10 cellular contexts compared by ENCODE assay signal in the genomic region with DNA sequence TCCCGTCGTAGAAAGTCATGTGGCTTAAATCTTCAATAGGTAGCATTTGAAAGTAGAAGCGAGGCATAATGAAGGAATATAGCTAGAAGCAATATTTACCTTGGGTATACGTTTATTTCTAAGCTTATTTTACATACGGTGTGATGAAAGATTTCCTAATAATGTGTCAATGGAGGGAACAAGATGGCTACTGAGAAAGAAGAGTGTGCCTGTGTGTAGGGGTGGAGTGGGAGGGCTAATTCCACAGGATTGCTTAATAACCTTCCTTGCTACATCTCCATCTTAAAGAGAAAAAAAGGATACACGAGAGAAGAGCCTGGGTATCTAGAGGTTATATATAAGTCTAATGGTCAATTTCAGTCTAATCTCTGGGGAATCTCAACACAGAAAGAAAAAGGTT. TPM values are rescaled to one million over a fixed set of nuclear protein-coding genes. Genes with fewer than 3 reads are reported as not detected.
DNase-seq lines count a peak whose midpoint lies in the region; ATAC-seq and TF ChIP-seq lines count a peak whose summit lies in the region.
"Had no signal": no experiment of that assay in that cellular context is flagged by ENCODE, and none has a peak within 500 bp of the region (broad histone marks: within the 10 kb centered on the region; RNA-seq: fewer than 3 reads in every experiment).

No MANE protein-coding gene starts in this region.

- H3K4me1 Mint-ChIP-seq in GM23338 = peaks cover 21% of the 10 kb centered on the region

- peak overlapping the region; percentile 92 for H3K4me3 Mint-ChIP-seq in GM23338

- H3K4me3 ChIP-seq in GM23338 (peak overlapping the region; percentile 58), skeletal muscle cell (ENCODE audit: low read depth, low read length) (peak overlapping the region; percentile 85)

- peaks cover 19% of the 10 kb centered on the region for H3K27me3 Mint-ChIP-seq in GM23338 (ENCODE audit: insufficient read depth, low read depth, poor library complexity)

- ATAC-seq in GM23338 (no peak), HG03280 (IDR thresholded peaks at IDR 0.05; ENCODE audit: unreplicated experiment) (no peak), GM21390 (IDR thresholded peaks at IDR 0.05; ENCODE audit: unreplicated experiment) (no peak)

- H3F3A ChIP-seq in GM23338 (replicated peaks; ENCODE audit: low read depth) = no peaks in the 10 kb centered on the region

- no peaks in the 10 kb centered on the region for H3K36me3 Mint-ChIP-seq in GM23338 (ENCODE audit: low read depth)

- H3K36me3 ChIP-seq in GM23338 (ENCODE audit: insufficient read depth) = no peaks in the 10 kb centered on the region

- peak overlapping the region; percentile 10; the same call in 1 of the 2 replicates for H3K27ac Mint-ChIP-seq in GM23338

- no peaks in the 10 kb centered on the region for H3K9me2 ChIP-seq in GM23338 (ENCODE audit: insufficient read depth)

- H3K4me2 ChIP-seq in GM23338 = peak overlapping the region; percentile 81

- no peaks in the 10 kb centered on the region for H3K27me3 ChIP-seq in GM23338 (ENCODE audit: insufficient read depth)

- no peak overlapping the region for H2AFZ ChIP-seq in GM23338

- peaks cover 37% of the 10 kb centered on the region for H3K4me1 ChIP-seq in GM23338 (ENCODE audit: insufficient read depth)

- DNase-seq in GM23338 (ENCODE audit: low spot score) = peak; percentile 39
- peak; percentile 69 for DNase-seq in SIG-M5 (lab: John Stamatoyannopoulos, UW)
- DNase-seq in fibroblast of gingiva (ENCODE audit: low read depth) = peak; percentile 90
- peak; percentile 83 for DNase-seq in skeletal muscle cell (ENCODE audit: low read depth)
- DNase-seq in activated effector memory CD4-positive, alpha-beta T cell treated with anti-CD3 and anti-CD28 coated beads, Interleukin-2, amount 50 U/mL, for 16 hours = no peak
- no peak for DNase-seq in occipital lobe (lab: John Stamatoyannopoulos, UW)
- DNase-seq: central memory CD4-positive, alpha-beta T cell; NK-92 treated with Interleukin-12 subunit alpha and Interleukin-12 subunit beta, amount 100 ng/mL, for 24 hours had no signal

- 0 out of 2 replicates have a peak overlapping the region, but pooled peaks have one; percentile 2 for H3K27ac ChIP-seq in GM23338 (ENCODE audit: low read depth)

- no peaks in the 10 kb centered on the region for H3K9me3 Mint-ChIP-seq in GM23338

- peaks cover 63% of the 10 kb centered on the region for H3K79me2 ChIP-seq in GM23338 (replicated peaks; ENCODE audit: insufficient read depth)

- H4K20me1 ChIP-seq in GM23338 (replicated peaks; ENCODE audit: insufficient read depth) = no peaks in the 10 kb centered on the region

- no peak for TF ChIP-seq CTCF in GM23338 (conservative IDR thresholded peaks at IDR 0.05; ENCODE audit: low read depth in 2 of 2)

TF ChIP-seq in GM23338, 12 proteins besides CTCF, POLR2A, EP300 and RAD21 (continues in another document):
- TF ChIP-seq, protein P1, sequence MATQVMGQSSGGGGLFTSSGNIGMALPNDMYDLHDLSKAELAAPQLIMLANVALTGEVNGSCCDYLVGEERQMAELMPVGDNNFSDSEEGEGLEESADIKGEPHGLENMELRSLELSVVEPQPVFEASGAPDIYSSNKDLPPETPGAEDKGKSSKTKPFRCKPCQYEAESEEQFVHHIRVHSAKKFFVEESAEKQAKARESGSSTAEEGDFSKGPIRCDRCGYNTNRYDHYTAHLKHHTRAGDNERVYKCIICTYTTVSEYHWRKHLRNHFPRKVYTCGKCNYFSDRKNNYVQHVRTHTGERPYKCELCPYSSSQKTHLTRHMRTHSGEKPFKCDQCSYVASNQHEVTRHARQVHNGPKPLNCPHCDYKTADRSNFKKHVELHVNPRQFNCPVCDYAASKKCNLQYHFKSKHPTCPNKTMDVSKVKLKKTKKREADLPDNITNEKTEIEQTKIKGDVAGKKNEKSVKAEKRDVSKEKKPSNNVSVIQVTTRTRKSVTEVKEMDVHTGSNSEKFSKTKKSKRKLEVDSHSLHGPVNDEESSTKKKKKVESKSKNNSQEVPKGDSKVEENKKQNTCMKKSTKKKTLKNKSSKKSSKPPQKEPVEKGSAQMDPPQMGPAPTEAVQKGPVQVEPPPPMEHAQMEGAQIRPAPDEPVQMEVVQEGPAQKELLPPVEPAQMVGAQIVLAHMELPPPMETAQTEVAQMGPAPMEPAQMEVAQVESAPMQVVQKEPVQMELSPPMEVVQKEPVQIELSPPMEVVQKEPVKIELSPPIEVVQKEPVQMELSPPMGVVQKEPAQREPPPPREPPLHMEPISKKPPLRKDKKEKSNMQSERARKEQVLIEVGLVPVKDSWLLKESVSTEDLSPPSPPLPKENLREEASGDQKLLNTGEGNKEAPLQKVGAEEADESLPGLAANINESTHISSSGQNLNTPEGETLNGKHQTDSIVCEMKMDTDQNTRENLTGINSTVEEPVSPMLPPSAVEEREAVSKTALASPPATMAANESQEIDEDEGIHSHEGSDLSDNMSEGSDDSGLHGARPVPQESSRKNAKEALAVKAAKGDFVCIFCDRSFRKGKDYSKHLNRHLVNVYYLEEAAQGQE (IDR thresholded peaks at IDR 0.05; ENCODE audit: unreplicated experiment) = no peak
- TF ChIP-seq NANOG (IDR thresholded peaks at IDR 0.05; ENCODE audit: borderline replicate concordance) = no peak
- TF ChIP-seq POLR2AphosphoS5 (IDR thresholded peaks at IDR 0.05; ENCODE audit: low read depth) = no peak
- TF ChIP-seq, protein P2, sequence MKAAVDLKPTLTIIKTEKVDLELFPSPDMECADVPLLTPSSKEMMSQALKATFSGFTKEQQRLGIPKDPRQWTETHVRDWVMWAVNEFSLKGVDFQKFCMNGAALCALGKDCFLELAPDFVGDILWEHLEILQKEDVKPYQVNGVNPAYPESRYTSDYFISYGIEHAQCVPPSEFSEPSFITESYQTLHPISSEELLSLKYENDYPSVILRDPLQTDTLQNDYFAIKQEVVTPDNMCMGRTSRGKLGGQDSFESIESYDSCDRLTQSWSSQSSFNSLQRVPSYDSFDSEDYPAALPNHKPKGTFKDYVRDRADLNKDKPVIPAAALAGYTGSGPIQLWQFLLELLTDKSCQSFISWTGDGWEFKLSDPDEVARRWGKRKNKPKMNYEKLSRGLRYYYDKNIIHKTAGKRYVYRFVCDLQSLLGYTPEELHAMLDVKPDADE (IDR thresholded peaks at IDR 0.05) = no peak
- TF ChIP-seq, protein P3, sequence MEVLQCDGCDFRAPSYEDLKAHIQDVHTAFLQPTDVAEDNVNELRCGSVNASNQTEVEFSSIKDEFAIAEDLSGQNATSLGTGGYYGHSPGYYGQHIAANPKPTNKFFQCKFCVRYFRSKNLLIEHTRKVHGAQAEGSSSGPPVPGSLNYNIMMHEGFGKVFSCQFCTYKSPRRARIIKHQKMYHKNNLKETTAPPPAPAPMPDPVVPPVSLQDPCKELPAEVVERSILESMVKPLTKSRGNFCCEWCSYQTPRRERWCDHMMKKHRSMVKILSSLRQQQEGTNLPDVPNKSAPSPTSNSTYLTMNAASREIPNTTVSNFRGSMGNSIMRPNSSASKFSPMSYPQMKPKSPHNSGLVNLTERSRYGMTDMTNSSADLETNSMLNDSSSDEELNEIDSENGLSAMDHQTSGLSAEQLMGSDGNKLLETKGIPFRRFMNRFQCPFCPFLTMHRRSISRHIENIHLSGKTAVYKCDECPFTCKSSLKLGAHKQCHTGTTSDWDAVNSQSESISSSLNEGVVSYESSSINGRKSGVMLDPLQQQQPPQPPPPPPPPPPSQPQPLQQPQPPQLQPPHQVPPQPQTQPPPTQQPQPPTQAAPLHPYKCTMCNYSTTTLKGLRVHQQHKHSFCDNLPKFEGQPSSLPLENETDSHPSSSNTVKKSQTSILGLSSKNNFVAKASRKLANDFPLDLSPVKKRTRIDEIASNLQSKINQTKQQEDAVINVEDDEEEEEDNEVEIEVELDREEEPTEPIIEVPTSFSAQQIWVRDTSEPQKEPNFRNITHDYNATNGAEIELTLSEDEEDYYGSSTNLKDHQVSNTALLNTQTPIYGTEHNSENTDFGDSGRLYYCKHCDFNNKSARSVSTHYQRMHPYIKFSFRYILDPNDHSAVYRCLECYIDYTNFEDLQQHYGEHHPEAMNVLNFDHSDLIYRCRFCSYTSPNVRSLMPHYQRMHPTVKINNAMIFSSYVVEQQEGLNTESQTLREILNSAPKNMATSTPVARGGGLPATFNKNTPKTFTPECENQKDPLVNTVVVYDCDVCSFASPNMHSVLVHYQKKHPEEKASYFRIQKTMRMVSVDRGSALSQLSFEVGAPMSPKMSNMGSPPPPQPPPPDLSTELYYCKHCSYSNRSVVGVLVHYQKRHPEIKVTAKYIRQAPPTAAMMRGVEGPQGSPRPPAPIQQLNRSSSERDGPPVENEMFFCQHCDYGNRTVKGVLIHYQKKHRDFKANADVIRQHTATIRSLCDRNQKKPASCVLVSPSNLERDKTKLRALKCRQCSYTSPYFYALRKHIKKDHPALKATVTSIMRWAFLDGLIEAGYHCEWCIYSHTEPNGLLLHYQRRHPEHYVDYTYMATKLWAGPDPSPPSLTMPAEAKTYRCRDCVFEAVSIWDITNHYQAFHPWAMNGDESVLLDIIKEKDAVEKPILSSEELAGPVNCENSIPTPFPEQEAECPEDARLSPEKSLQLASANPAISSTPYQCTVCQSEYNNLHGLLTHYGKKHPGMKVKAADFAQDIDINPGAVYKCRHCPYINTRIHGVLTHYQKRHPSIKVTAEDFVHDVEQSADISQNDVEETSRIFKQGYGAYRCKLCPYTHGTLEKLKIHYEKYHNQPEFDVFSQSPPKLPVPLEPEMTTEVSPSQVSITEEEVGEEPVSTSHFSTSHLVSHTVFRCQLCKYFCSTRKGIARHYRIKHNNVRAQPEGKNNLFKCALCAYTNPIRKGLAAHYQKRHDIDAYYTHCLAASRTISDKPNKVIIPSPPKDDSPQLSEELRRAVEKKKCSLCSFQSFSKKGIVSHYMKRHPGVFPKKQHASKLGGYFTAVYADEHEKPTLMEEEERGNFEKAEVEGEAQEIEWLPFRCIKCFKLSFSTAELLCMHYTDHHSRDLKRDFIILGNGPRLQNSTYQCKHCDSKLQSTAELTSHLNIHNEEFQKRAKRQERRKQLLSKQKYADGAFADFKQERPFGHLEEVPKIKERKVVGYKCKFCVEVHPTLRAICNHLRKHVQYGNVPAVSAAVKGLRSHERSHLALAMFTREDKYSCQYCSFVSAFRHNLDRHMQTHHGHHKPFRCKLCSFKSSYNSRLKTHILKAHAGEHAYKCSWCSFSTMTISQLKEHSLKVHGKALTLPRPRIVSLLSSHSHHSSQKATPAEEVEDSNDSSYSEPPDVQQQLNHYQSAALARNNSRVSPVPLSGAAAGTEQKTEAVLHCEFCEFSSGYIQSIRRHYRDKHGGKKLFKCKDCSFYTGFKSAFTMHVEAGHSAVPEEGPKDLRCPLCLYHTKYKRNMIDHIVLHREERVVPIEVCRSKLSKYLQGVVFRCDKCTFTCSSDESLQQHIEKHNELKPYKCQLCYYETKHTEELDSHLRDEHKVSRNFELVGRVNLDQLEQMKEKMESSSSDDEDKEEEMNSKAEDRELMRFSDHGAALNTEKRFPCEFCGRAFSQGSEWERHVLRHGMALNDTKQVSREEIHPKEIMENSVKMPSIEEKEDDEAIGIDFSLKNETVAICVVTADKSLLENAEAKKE (CRISPR knock-in tag; IDR thresholded peaks at IDR 0.05) = no peak

RNA-seq across cellular contexts. Expression of a gene that starts 2.0 kb away (rescaled TPM):
- 109 and 116 TPM in 2 replicates for total RNA-seq in GM23338 (2014; rRNA removed; shearing (Covaris generic))
- 109 and 115 TPM in 2 replicates for polyA plus RNA-seq in GM23338 (2016; fragmentation: Nextera tagmentation; extraction: Ambion mirVana)
- total RNA-seq in occipital lobe = 31.4 TPM

RNA-seq across cellular contexts. Expression of a gene that starts 46.6 kb away (rescaled TPM):
- total RNA-seq in GM23338 (2014; rRNA removed; shearing (Covaris generic)) = 48.5 and 57.1 TPM in 2 replicates
- 44.5 and 61.2 TPM in 2 replicates for polyA plus RNA-seq in GM23338 (2016; fragmentation: Nextera tagmentation; extraction: Ambion mirVana)
- total RNA-seq in occipital lobe = 2.7 TPM

Comparison
In these comparisons a context has a peak if more than half of its experiments do, and no peak if none do; other contexts are left out.
1. DNase-seq: peak in GM23338 (single experiment), SIG-M5 (single experiment), fibroblast of gingiva (single experiment) and skeletal muscle cell (single experiment); none in activated effector memory CD4-positive, alpha-beta T cell treated with anti-CD3 and anti-CD28 coated beads, Interleukin-2, amount 50 U/mL, for 16 hours (single experiment) and occipital lobe (single experiment).
2. RNA of a gene that starts 46.6 kb away (total RNA-seq): 48.5 to 57.1 TPM in GM23338; 2.7 TPM in occipital lobe (single experiment); every median in the first group is over 10 times any median in the second.